15 cellular contexts compared by ENCODE assay signal in genomic region chr11:128824199-128825049, GRCh38. TPM values are rescaled to one million over a fixed set of nuclear protein-coding genes. Genes with fewer than 3 reads are reported as not detected.
DNase-seq lines count a peak whose midpoint lies in the region; ATAC-seq and TF ChIP-seq lines count a peak whose summit lies in the region.
"Had no signal": no experiment of that assay in that cellular context is flagged by ENCODE, and none has a peak within 500 bp of the region (broad histone marks: within the 10 kb centered on the region; RNA-seq: fewer than 3 reads in every experiment).

No MANE protein-coding gene starts in this region.

- H2AFZ ChIP-seq in GM23338 = peak overlapping the region; percentile 94
- H2AFZ ChIP-seq: PC-9 had no signal

- no peaks in the 10 kb centered on the region for H3K36me3 Mint-ChIP-seq in GM23338 (ENCODE audit: low read depth)

- H3K79me2 ChIP-seq in GM23338 (replicated peaks; ENCODE audit: insufficient read depth) = no peaks in the 10 kb centered on the region

- H3K27ac ChIP-seq in GM23338 (ENCODE audit: low read depth) = no peak overlapping the region
- H3K27ac ChIP-seq in coronary artery = peak overlapping the region in 1 of 2 donors; percentile 26
- H3K27ac ChIP-seq in transverse colon = no peak overlapping the region
- H3K27ac ChIP-seq: cardiac muscle cell, neutrophil, PC-9 had no signal

- peaks cover 8% of the 10 kb centered on the region for H3K27me3 Mint-ChIP-seq in GM23338 (ENCODE audit: insufficient read depth, low read depth, poor library complexity)

- H3K4me2 ChIP-seq in GM23338 = peak overlapping the region; percentile 89
- H3K4me2 ChIP-seq: PC-9 had no signal

- H3K4me1 ChIP-seq in GM23338 (ENCODE audit: insufficient read depth) (peaks cover 13% of the 10 kb centered on the region; the same call in 1 of the 2 replicates), transverse colon (peaks cover 0 to 4% (median 2%) of the 10 kb centered on the region in 4 donors)

- H3K9me2 ChIP-seq in GM23338 (ENCODE audit: insufficient read depth) = no peaks in the 10 kb centered on the region

- no peak for TF ChIP-seq EP300 in transverse colon (IDR thresholded peaks at IDR 0.05; ENCODE audit: low read depth)

- ATAC-seq in GM23338 (peak; percentile 64), sciatic nerve (peak; percentile 64), HG03139 (IDR thresholded peaks at IDR 0.05; ENCODE audit: unreplicated experiment) (no peak)

- H3K4me1 Mint-ChIP-seq in GM23338 = peaks cover 35% of the 10 kb centered on the region

- H3F3A ChIP-seq in GM23338 (replicated peaks; ENCODE audit: low read depth) = no peaks in the 10 kb centered on the region

- no peaks in the 10 kb centered on the region for H3K36me3 ChIP-seq in GM23338 (ENCODE audit: insufficient read depth)
- H3K36me3 ChIP-seq in transverse colon = no peaks in the 10 kb centered on the region
- H3K36me3 ChIP-seq: cardiac muscle cell had no signal

- WGBS in transverse colon (ENCODE audit: low coverage in 1 of 2), 2 donors = 9 to 43% methylated on average over 29 to 44 of the region's 68 CpGs

- no peaks in the 10 kb centered on the region; the same call in 2 of the 3 replicates for H3K9me3 Mint-ChIP-seq in GM23338

- H3K27ac Mint-ChIP-seq in GM23338 = no peak overlapping the region

- in situ Hi-C loops in transverse colon (cut with MboI; ENCODE audit: low pct_ligation_motif_present in 1 of 4, low pct_unique_long_range_greater_than_20kb in 1 of 4, low sequenced_read_pairs in 3 of 4) = loop anchor here in 3 of 4 donors (25.0 kb wide), 3 partner anchors 187 to 787 kb away; no protein-coding TSS in a partner anchor

- no peak for TF ChIP-seq CTCF in GM23338 (conservative IDR thresholded peaks at IDR 0.05; ENCODE audit: low read depth in 2 of 2)
- TF ChIP-seq CTCF in coronary artery (IDR thresholded peaks at IDR 0.05) = no peak
- no peak for TF ChIP-seq CTCF in transverse colon (IDR thresholded peaks at IDR 0.05)

- no peaks in the 10 kb centered on the region for H4K20me1 ChIP-seq in GM23338 (replicated peaks; ENCODE audit: insufficient read depth)

- DNase-seq in GM23338 (ENCODE audit: low spot score) (peak; percentile 59), coronary artery (ENCODE audit: low spot score) (no peak), iris pigment epithelial cell (ENCODE audit: low read depth) (peak; percentile 18), sciatic nerve (ENCODE audit: low spot score) (no peak), transverse colon (no peak), CD1c-positive myeloid dendritic cell (ENCODE audit: extremely low spot score) (no peak), epidermal melanocyte (ENCODE audit: insufficient read length, low spot score) (no peak)
- DNase-seq: activated CD4-positive, alpha-beta T cell treated with anti-CD3 and anti-CD28 coated beads, Interleukin-2, amount 50 U/mL, for 48 hours; NCI-H345; PC-9 had no signal

- peaks cover 20% of the 10 kb centered on the region for H3K27me3 ChIP-seq in GM23338 (ENCODE audit: insufficient read depth)
- no peaks in the 10 kb centered on the region for H3K27me3 ChIP-seq in transverse colon

- H3K9me3 ChIP-seq in transverse colon = no peaks in the 10 kb centered on the region
- H3K9me3 ChIP-seq: neutrophil had no signal

- TF ChIP-seq POLR2A in transverse colon (IDR thresholded peaks at IDR 0.05) = no peak

- intact Hi-C loops in sciatic nerve (cut with DNase I) (no loop called here), transverse colon (cut with DNase I; ENCODE audit: low total_unique reads) (loop anchor here (10.0 kb wide), 1 partner anchor 190 kb away; no protein-coding TSS in a partner anchor)

- peak overlapping the region; percentile 60; the same call in 2 of the 3 replicates for H3K4me3 Mint-ChIP-seq in GM23338

- H3K4me3 ChIP-seq in GM23338 (peak overlapping the region; percentile 62), coronary artery (peak overlapping the region; percentile 48), transverse colon (no peak overlapping the region)
- H3K4me3 ChIP-seq: cardiac muscle cell, PC-9 had no signal

TF ChIP-seq in GM23338, 12 proteins besides CTCF, POLR2A, EP300 and RAD21 (continues in another document):
- TF ChIP-seq REST (IDR thresholded peaks at IDR 0.05; ENCODE audit: unreplicated experiment) (no peak), CREB1 (CRISPR knock-in tag; IDR thresholded peaks at IDR 0.05; ENCODE audit: low read depth) (no peak), ETS1 (IDR thresholded peaks at IDR 0.05) (no peak), ZNF114 (CRISPR knock-in tag; IDR thresholded peaks at IDR 0.05) (no peak), STAT1 (IDR thresholded peaks at IDR 0.05; ENCODE audit: unreplicated experiment) (no peak), ZNF331 (CRISPR knock-in tag; IDR thresholded peaks at IDR 0.05; ENCODE audit: low read depth) (no peak), NANOG (IDR thresholded peaks at IDR 0.05; ENCODE audit: borderline replicate concordance) (no peak)

RNA-seq across cellular contexts. Expression of gene KCNJ1, which starts 42.7 kb away (rescaled TPM):
- total RNA-seq in GM23338 (2014; rRNA removed; shearing (Covaris generic)) = not detected in 2 replicates
- polyA plus RNA-seq in GM23338 (2016; fragmentation: Nextera tagmentation; extraction: Ambion mirVana) = 0.16 and 0.42 TPM in 2 replicates
- total RNA-seq in sciatic nerve (0.13 TPM), transverse colon (not detected)
- total RNA-seq: cardiac muscle cell; PC-9; T-helper 1 cell treated with Interleukin-12 subunit alpha and Interleukin-12 subunit beta and Interleukin-4 antibody, amounts not matched to agents 30 ng/mL and 1 ng/mL, for 36 hours had no signal
- polyA plus RNA-seq: BJ, cardiac muscle cell had no signal

Comparison
In these comparisons a context has a peak if more than half of its experiments do, and no peak if none do; other contexts are left out.
1. DNase-seq: peak in GM23338 (single experiment) and iris pigment epithelial cell (single experiment); none in coronary artery (single experiment), sciatic nerve (single experiment), transverse colon (single experiment), CD1c-positive myeloid dendritic cell (single experiment) and epidermal melanocyte (single experiment).
2. H3K4me3 ChIP-seq: peak in GM23338 (single experiment) and coronary artery (single experiment); none in transverse colon (0 of 4).